23 cellular contexts compared by ENCODE assay signal in the genomic region with DNA sequence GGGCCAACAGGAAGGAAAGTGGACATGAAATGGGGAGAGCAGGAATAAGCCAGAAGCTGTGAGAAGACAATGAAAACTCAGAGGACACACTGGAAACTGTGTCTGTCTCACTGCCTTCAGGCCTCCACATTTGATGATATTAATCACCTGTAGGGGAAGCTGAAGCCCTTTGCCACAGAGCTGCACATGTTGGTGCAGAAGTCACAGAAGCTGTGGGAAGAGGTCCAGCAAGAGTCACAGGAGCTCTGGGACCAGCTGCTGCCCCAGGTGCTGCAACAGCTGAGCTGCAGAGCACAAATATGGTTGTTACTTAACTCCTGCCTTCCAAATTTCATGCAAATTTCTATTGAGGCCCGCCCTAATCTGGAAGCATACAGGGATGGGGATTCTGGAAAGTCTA.
A peak's percentile ranks its signal among the peaks of the same experiment; 100 is the strongest.
DNase-seq lines count a peak whose midpoint lies in the region; ATAC-seq and TF ChIP-seq lines count a peak whose summit lies in the region.
"Had no signal": no experiment of that assay in that cellular context is flagged by ENCODE, and none has a peak within 500 bp of the region (broad histone marks: within the 10 kb centered on the region; RNA-seq: fewer than 3 reads in every experiment).

No MANE protein-coding gene starts in this region.

- H3K27me3 ChIP-seq in foreskin keratinocyte = no peaks in the 10 kb centered on the region
- H3K27me3 ChIP-seq: body of pancreas, spleen had no signal

- ATAC-seq in GM21529 (IDR thresholded peaks at IDR 0.05; ENCODE audit: unreplicated experiment) (peak; percentile 44), foreskin keratinocyte (peak; percentile 61), T-cell (replicated peaks in 1 of 4) (no peak), HG03135 (IDR thresholded peaks at IDR 0.05; ENCODE audit: unreplicated experiment) (no peak), GM21381 (IDR thresholded peaks at IDR 0.05; ENCODE audit: unreplicated experiment) (no peak), HG02588 (IDR thresholded peaks at IDR 0.05; ENCODE audit: unreplicated experiment) (no peak)
- ATAC-seq: activated CD8-positive, alpha-beta T cell treated with anti-CD3 and anti-CD28 coated beads for 36 hours; body of pancreas; GM12878; Right ventricle myocardium inferior; T-helper 17 cell; WTC11 had no signal

- POLR2A ChIA-PET in T-cell (lab: Charles Lee) = no interaction called here

- no peaks in the 10 kb centered on the region for H3K27me3 Mint-ChIP-seq in Calu3 (ENCODE audit: unreplicated experiment)
- H3K27me3 Mint-ChIP-seq in T-cell = peaks cover 3 to 8% of the 10 kb centered on the region in 2 donors
- H3K27me3 Mint-ChIP-seq: activated CD8-positive, alpha-beta T cell treated with anti-CD3 and anti-CD28 coated beads for 36 hours; memory B cell had no signal

- H3K4me1 Mint-ChIP-seq in Calu3 (ENCODE audit: low read depth, unreplicated experiment) (peaks cover 30% of the 10 kb centered on the region), T-cell (no peaks in the 10 kb centered on the region)
- H3K4me1 Mint-ChIP-seq: CD8-positive, alpha-beta memory T cell; nephron progenitor cell had no signal

- H3K27ac ChIP-seq in foreskin keratinocyte = no peak overlapping the region
- H3K27ac ChIP-seq: body of pancreas, spleen had no signal

- no peak overlapping the region for H3K4me3 Mint-ChIP-seq in Calu3 (ENCODE audit: low read depth, unreplicated experiment)
- no peak overlapping the region for H3K4me3 Mint-ChIP-seq in T-cell
- H3K4me3 Mint-ChIP-seq: activated CD8-positive, alpha-beta T cell treated with anti-CD3 and anti-CD28 coated beads for 36 hours; activated naive CD8-positive, alpha-beta T cell; CD8-positive, alpha-beta memory T cell; memory B cell; nephron progenitor cell; T-helper 17 cell; WTC11 had no signal

- intact Hi-C loops in Calu3 (cut with micrococcal nuclease; ENCODE audit: unreplicated experiment) = loop anchor here (1.0 kb wide), 1 partner anchor 52 kb away; no protein-coding TSS in a partner anchor

- CTCF ChIA-PET in Calu3 (lab: Charles Lee) = interaction anchor here (0.8 to 1.0 kb wide), 3 partner anchors 14 to 52 kb away, joined by 4 to 6 read pairs (median 5); no protein-coding TSS in a partner anchor
- CTCF ChIA-PET in T-cell (lab: Charles Lee) = no interaction called here

- no peak overlapping the region for H3K27ac Mint-ChIP-seq in Calu3 (ENCODE audit: unreplicated experiment)
- no peak overlapping the region for H3K27ac Mint-ChIP-seq in T-cell
- H3K27ac Mint-ChIP-seq: activated CD8-positive, alpha-beta T cell treated with anti-CD3 and anti-CD28 coated beads for 36 hours; activated naive CD8-positive, alpha-beta T cell; CD8-positive, alpha-beta memory T cell; memory B cell; nephron progenitor cell; T-helper 17 cell; WTC11 had no signal

- no peaks in the 10 kb centered on the region for H3K4me1 ChIP-seq in foreskin keratinocyte
- H3K4me1 ChIP-seq: body of pancreas, spleen had no signal

- DNase-seq in Calu3 (peak; percentile 18), NCI-H2171 treated with DMSO at 0.1 percent for 48 hours (lab: John Stamatoyannopoulos, UW) (peak; percentile 71), foreskin keratinocyte (no peak), T-cell (no peak)
- DNase-seq: activated CD8-positive, alpha-beta T cell treated with anti-CD3 and anti-CD28 coated beads for 36 hours; activated T-cell treated with anti-CD3 and anti-CD28 coated beads, Interleukin-2, amount 50 U/mL, for 48 hours; CD8-positive, alpha-beta memory T cell; cortex of kidney; HCEC 1CT; nephron progenitor cell; NK-92 treated with Interleukin-12 subunit alpha and Interleukin-12 subunit beta, amount 100 ng/mL, for 24 hours; spleen; T-helper 17 cell had no signal

- TF ChIP-seq CTCF in Calu3 (IDR thresholded peaks at IDR 0.05; ENCODE audit: unreplicated experiment) (no peak), foreskin keratinocyte (conservative IDR thresholded peaks at IDR 0.05) (no peak)

- no peaks in the 10 kb centered on the region for H3K9me3 Mint-ChIP-seq in Calu3 (ENCODE audit: low read depth, unreplicated experiment)
- no peaks in the 10 kb centered on the region for H3K9me3 Mint-ChIP-seq in T-cell
- H3K9me3 Mint-ChIP-seq: activated CD8-positive, alpha-beta T cell treated with anti-CD3 and anti-CD28 coated beads for 36 hours; memory B cell; nephron progenitor cell had no signal

- no peaks in the 10 kb centered on the region for H3K36me3 Mint-ChIP-seq in Calu3 (ENCODE audit: insufficient read depth, unreplicated experiment)
- H3K36me3 Mint-ChIP-seq in T-cell = no peaks in the 10 kb centered on the region
- H3K36me3 Mint-ChIP-seq: activated naive CD8-positive, alpha-beta T cell; CD8-positive, alpha-beta memory T cell; memory B cell; WTC11 had no signal

- BruUV-seq in Calu3 (replicated peaks; lab: Mats Ljungman, UMichigan) = no TSS peak

Comparison
In these comparisons a context has a peak if more than half of its experiments do, and no peak if none do; other contexts are left out.
1. DNase-seq: peak in Calu3 (single experiment) and NCI-H2171 treated with DMSO at 0.1 percent for 48 hours (single experiment); none in foreskin keratinocyte (0 of 2) and T-cell (0 of 34).
2. ATAC-seq: peak in GM21529 (single experiment) and foreskin keratinocyte (single experiment); none in T-cell (0 of 4), HG03135 (single experiment), GM21381 (single experiment) and HG02588 (single experiment).